Comparison of ENCODE assay signal across 9 cellular contexts in the genomic region with DNA sequence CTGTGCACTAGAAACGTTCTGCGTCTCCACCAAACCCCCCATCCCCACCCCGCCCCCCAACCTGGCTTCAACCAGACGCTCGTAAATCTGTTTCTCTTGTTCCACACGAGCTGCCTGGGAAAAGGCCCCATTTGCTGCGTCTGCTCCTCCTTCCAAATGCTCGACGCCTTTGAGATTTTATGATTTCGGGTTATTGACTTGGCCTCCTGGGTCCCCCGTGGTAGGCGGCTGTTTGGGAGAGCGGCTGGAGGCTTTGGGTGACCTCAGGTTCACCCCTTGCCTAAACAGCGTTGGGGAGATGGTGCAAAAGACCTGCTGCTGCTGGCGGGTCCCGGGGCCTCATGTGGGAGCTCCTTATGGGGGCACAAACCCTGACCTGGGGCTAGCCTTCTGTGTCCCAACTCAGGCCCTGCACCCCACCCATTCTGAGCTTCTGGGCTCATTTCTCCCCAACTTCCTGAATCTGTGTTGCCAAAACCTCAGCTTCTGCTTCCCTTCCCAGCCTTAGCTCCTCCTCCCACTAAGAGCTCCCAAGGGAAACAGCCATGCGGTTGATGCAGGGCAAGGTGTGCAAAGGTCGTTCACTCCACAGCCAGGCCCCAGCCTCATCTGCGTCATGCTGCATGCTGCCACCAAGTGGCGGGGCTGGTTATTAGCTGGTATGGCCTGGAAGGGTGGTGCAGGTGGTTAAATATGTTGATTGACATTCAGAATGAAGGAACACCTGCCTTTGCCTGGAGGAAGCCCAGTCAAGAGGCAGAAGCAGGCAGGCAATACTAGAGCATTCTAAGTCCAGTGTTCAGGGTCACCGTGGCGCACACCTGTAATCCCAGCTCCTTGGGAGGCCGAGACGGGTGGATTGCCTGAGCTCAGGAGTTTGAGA. TPM values are rescaled to one million over a fixed set of nuclear protein-coding genes. Genes with fewer than 3 reads are reported as not detected.
DNase-seq lines count a peak whose midpoint lies in the region; ATAC-seq and TF ChIP-seq lines count a peak whose summit lies in the region.
"Had no signal": no experiment of that assay in that cellular context is flagged by ENCODE, and none has a peak within 500 bp of the region (broad histone marks: within the 10 kb centered on the region; RNA-seq: fewer than 3 reads in every experiment).

No MANE protein-coding gene starts in this region.

- H3K4me3 ChIP-seq in lower lobe of right lung: no peak overlapping the region
- H3K4me3 ChIP-seq: skin epidermis had no signal

- POLR2A ChIA-PET in HEK293T (lab: Yijun Ruan, JAX): no interaction called here

- H3K27me3 Mint-ChIP-seq in brain: peaks cover 17% of the 10 kb centered on the region

- peak; percentile 95 for DNase-seq in DMS53 treated with DMSO at 0.1 percent for 48 hours (lab: John Stamatoyannopoulos, UW; ENCODE audit: unreplicated experiment)
- peak; percentile 70 for DNase-seq in HEK293T (ENCODE audit: extremely low spot score)
- peak; percentile 93 for DNase-seq in NCI-H69 (lab: John Stamatoyannopoulos, UW)
- peak; percentile 82 for DNase-seq in lower lobe of right lung
- no peak for DNase-seq in NCI-H446 (lab: John Stamatoyannopoulos, UW)

- peak; percentile 72 to 85 for ATAC-seq in lower lobe of right lung
- ATAC-seq in GM18520 (IDR thresholded peaks at IDR 0.05; ENCODE audit: unreplicated experiment): no peak
- ATAC-seq in HG02610 (IDR thresholded peaks at IDR 0.05; ENCODE audit: unreplicated experiment): no peak

- H3K9me3 ChIP-seq in lower lobe of right lung: no peaks in the 10 kb centered on the region

- H3K27me3 ChIP-seq in lower lobe of right lung (ENCODE audit: low read depth): no peaks in the 10 kb centered on the region

- H3K27ac ChIP-seq in lower lobe of right lung: no peak overlapping the region

- no peaks in the 10 kb centered on the region for H3K4me1 ChIP-seq in lower lobe of right lung

- TF ChIP-seq CTCF in brain (conservative IDR thresholded peaks at IDR 0.05) (no peak), lower lobe of right lung (IDR thresholded peaks at IDR 0.05) (peak; percentile 32)

- peaks cover 30% of the 10 kb centered on the region for H3K4me1 Mint-ChIP-seq in brain

- intact Hi-C loops in lower lobe of right lung (cut with DNase I): no loop called here

- H3K36me3 ChIP-seq in lower lobe of right lung: no peaks in the 10 kb centered on the region

- H3K4me3 Mint-ChIP-seq in brain: no peak overlapping the region

- peaks cover 0 to 3% (median 0%) of the 10 kb centered on the region in 5 experiments for H3K9me3 Mint-ChIP-seq in brain

- CTCF ChIA-PET in HEK293T (lab: Yijun Ruan, JAX): interaction anchor here (0.8 to 1.2 kb wide), 3 partner anchors 10 to 27 kb away, joined by 3 read pairs; no protein-coding TSS in a partner anchor

- H3K36me3 Mint-ChIP-seq in brain: no peaks in the 10 kb centered on the region

- H3K27ac Mint-ChIP-seq in brain: peak overlapping the region in 4 of 5 experiments; percentile 36 to 75 (median 52)

TF ChIP-seq in HEK293T, 16 proteins besides CTCF, POLR2A, EP300 and RAD21:
- TF ChIP-seq TARDBP (IDR thresholded peaks at IDR 0.05): no peak
- TF ChIP-seq PKNOX1 (IDR thresholded peaks at IDR 0.05): peak; percentile 80
- 0 out of 2 replicates have a peak, but pooled peaks have one; percentile 24 for TF ChIP-seq L3MBTL2 (conservative IDR thresholded peaks at IDR 0.05)

RNA-seq across cellular contexts. Expression of gene ELN, which starts 49.1 kb away (rescaled TPM):
- polyA plus RNA-seq in brain (ENCODE audit: insufficient read depth, low read depth, low replicate concordance): 61.1 TPM
- 83.3 TPM for total RNA-seq in lower lobe of right lung

Comparison
In these comparisons a context has a peak if more than half of its experiments do, and no peak if none do; other contexts are left out.
1. DNase-seq: peak in DMS53 treated with DMSO at 0.1 percent for 48 hours (single experiment), HEK293T (single experiment), NCI-H69 (single experiment) and lower lobe of right lung (single experiment); none in NCI-H446 (0 of 2).
2. ATAC-seq: peak in lower lobe of right lung (2 of 2); none in GM18520 (single experiment) and HG02610 (single experiment).